In the genomic region with DNA sequence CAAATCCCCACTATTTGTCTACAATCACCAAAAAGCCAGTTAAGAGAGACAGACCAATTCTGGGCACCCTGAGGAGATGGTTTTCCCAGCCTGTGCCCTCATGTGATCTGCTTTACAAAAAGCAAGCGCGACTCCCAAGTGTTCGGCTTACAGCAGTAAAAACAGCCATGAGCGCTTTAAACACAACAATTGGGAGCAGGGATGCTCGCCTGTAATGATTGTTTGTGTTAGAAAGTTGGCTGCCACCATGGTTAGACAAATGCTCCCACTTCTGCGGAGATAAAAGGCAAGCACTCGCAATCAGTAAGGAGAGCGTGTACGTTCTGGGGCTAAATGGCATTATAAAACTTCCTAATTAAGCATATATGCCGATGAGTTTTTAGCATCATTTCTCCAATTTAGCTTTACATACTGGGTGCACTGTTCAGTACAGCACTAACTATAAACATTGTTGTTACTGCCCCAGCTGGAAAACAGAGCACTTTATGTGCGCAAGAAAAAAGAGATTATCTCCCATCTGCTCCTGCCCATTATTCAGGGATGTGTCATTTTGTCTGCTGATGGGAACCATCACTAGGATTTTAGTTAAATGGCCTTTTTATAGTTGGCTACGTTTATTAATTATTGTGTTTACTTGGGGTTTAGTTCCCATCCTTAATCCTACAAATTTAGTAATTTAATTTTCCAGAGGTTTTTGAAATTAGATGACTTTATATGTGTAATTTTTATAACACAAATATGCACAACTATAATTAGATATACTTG, we compare ENCODE assay signal across 29 cellular contexts.
DNase-seq lines count a peak whose midpoint lies in the region; ATAC-seq and TF ChIP-seq lines count a peak whose summit lies in the region.
"Had no signal": no experiment of that assay in that cellular context is flagged by ENCODE, and none has a peak within 500 bp of the region (broad histone marks: within the 10 kb centered on the region; RNA-seq: fewer than 3 reads in every experiment).

No MANE protein-coding gene starts in this region.

- no peak for TF ChIP-seq EP300 in tibial nerve (IDR thresholded peaks at IDR 0.05)

- no peak for TF ChIP-seq CTCF in tibial nerve (IDR thresholded peaks at IDR 0.05)

- in situ Hi-C loops in G401 (cut with HindIII; ENCODE audit: low sequenced_read_pairs) = no loop called here

- H3K27me3 ChIP-seq in tibial nerve = no peaks in the 10 kb centered on the region
- H3K27me3 ChIP-seq: BLaER1 treated with 17β-estradiol and CSF1 and Interleukin-3, amounts not matched to agents 10 nM and 100 nM; brain microvascular endothelial cell; right lobe of liver; tibial artery had no signal

- WGBS in tibial nerve, 2 donors = 56 to 58% methylated on average over 12 of the region's 12 CpGs

- H3K27ac ChIP-seq in tibial nerve = no peak overlapping the region
- H3K27ac ChIP-seq: BLaER1 treated with 17β-estradiol and CSF1 and Interleukin-3, amounts not matched to agents 10 nM and 100 nM; brain microvascular endothelial cell; parathyroid adenoma; right lobe of liver; tibial artery had no signal

- H3K9me3 ChIP-seq in tibial nerve = no peaks in the 10 kb centered on the region
- H3K9me3 ChIP-seq: BLaER1 treated with 17β-estradiol and CSF1 and Interleukin-3, amounts not matched to agents 10 nM and 100 nM; Caco-2; right lobe of liver; tibial artery had no signal

- ATAC-seq in GM18909 (IDR thresholded peaks at IDR 0.05; ENCODE audit: poor library complexity, unreplicated experiment) = no peak
- ATAC-seq: activated CD8-positive, alpha-beta T cell treated with anti-CD3 and anti-CD28 coated beads, Interleukin-2, amount 10 ng/mL, durations not matched to agents 7 days and 5 days; esophagus mucosa; left ventricle myocardium superior; right lobe of liver; stimulated activated naive CD8-positive, alpha-beta T cell treated with anti-CD3 and anti-CD28 coated beads, Interleukin-15, Interleukin-2, amounts not matched to agents 100 U/mL and 50 U/mL, for 24 hours had no signal

- no peaks in the 10 kb centered on the region for H3K36me3 ChIP-seq in tibial nerve
- H3K36me3 ChIP-seq: BLaER1 treated with 17β-estradiol and CSF1 and Interleukin-3, amounts not matched to agents 10 nM and 100 nM; brain microvascular endothelial cell; right lobe of liver; tibial artery had no signal

- DNase-seq in G401 (ENCODE audit: low spot score) (peak; percentile 65), NCI-H1694 treated with DMSO at 0.1 percent for 48 hours (lab: John Stamatoyannopoulos, UW) (peak; percentile 91), NCI-H82 (lab: John Stamatoyannopoulos, UW) (peak; percentile 82), left kidney (ENCODE audit: low read depth, low spot score) (peak; percentile 35), tibial nerve (ENCODE audit: low spot score in 2 of 2) (no peak), SKM-1 (lab: John Stamatoyannopoulos, UW; ENCODE audit: unreplicated experiment) (no peak)
- no peak for DNase-seq in activated naive CD4-positive, alpha-beta T cell (lab: John Stamatoyannopoulos, UW)
- DNase-seq: ACHN; activated CD4-positive, CD25-positive, alpha-beta regulatory T cell treated with anti-CD3 and anti-CD28 coated beads, Interleukin-2, amount 50 U/mL, for 72 hours; activated CD8-positive, alpha-beta T cell treated with anti-CD3 and anti-CD28 coated beads, Interleukin-2, amount 10 ng/mL, durations not matched to agents 7 days and 5 days; activated effector memory CD4-positive, alpha-beta T cell treated with Interleukin-2 at 50 U/mL for 16 hours; activated T-cell treated with anti-CD3 and anti-CD28 coated beads for 4 hours; brain microvascular endothelial cell; Caco-2; effector memory CD4-positive, alpha-beta T cell; foreskin melanocyte; hypothalamus; KG1; left ventricle myocardium superior; NCI-H2029; NCI-H526 treated with DMSO at 0.1 percent for 48 hours; nephron progenitor cell; right lobe of liver; stimulated activated naive CD8-positive, alpha-beta T cell treated with anti-CD3 and anti-CD28 coated beads, Interleukin-15, Interleukin-2, amounts not matched to agents 100 U/mL and 50 U/mL, for 24 hours; tibial artery had no signal

- H3K4me3 ChIP-seq in tibial nerve = no peak overlapping the region
- H3K4me3 ChIP-seq: BLaER1 treated with 17β-estradiol and CSF1 and Interleukin-3, amounts not matched to agents 10 nM and 100 nM; right lobe of liver; tibial artery had no signal

- TF ChIP-seq POLR2A in tibial nerve (IDR thresholded peaks at IDR 0.05) = no peak

- H3K4me1 ChIP-seq in tibial nerve = no peaks in the 10 kb centered on the region
- H3K4me1 ChIP-seq: BLaER1 treated with 17β-estradiol and CSF1 and Interleukin-3, amounts not matched to agents 10 nM and 100 nM; Caco-2; parathyroid adenoma; right lobe of liver; tibial artery had no signal

Comparison
In these comparisons a context has a peak if more than half of its experiments do, and no peak if none do; other contexts are left out.
1. DNase-seq: peak in G401 (single experiment), NCI-H1694 treated with DMSO at 0.1 percent for 48 hours (single experiment), NCI-H82 (single experiment) and left kidney (single experiment); none in activated naive CD4-positive, alpha-beta T cell (0 of 4), tibial nerve (0 of 2) and SKM-1 (single experiment).